Comparison of ENCODE assay signal across 28 cellular contexts in the genomic region with DNA sequence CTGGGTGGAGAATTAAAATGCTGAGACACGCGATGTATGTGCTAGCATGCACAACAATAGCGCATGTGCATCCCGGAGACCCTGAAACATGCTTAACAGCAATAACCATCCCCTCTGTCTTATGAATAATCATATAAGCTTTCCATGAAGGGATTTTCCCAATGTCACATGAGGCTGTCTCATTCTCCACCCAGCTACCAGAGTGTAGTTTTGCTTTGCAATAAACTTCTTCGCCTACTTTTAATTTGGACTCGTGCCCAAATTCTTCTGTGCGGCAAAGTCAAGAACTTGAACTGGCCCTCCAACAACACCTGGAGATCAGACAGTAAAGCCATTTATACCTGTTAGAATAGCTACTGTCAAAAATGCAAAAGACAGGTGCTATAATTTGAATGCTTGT. TPM values are rescaled to one million over a fixed set of nuclear protein-coding genes. Genes with fewer than 3 reads are reported as not detected.
"Had no signal": no experiment of that assay in that cellular context is flagged by ENCODE, and none has a peak within 500 bp of the region (broad histone marks: within the 10 kb centered on the region; RNA-seq: fewer than 3 reads in every experiment).

No MANE protein-coding gene starts in this region.

- ATAC-seq: activated T-cell treated with anti-CD3 and anti-CD28 coated beads, Interleukin-2, amount 50 U/mL, for 4 hours; effector memory CD8-positive, alpha-beta T cell; heart left ventricle; right lobe of liver; stimulated activated memory B cell treated with anti-CD40 and anti-IgM and Interleukin-4, amounts not matched to agents 10 μg/mL and 1 μg/mL and 100 μg/mL, for 72 hours had no signal

- H3K4me3 ChIP-seq: adrenal gland, ascending aorta, dorsolateral prefrontal cortex, esophagus squamous epithelium, heart left ventricle, left ventricle myocardium inferior, pancreas, right lobe of liver, skin epidermis, upper lobe of left lung had no signal

- H3K27me3 ChIP-seq: adrenal gland, ascending aorta, brain microvascular endothelial cell, dorsolateral prefrontal cortex, esophagus squamous epithelium, heart left ventricle, neutrophil, pancreas, right lobe of liver, upper lobe of left lung had no signal

- H3K36me3 ChIP-seq: adrenal gland, brain microvascular endothelial cell, neutrophil, pancreas, right lobe of liver had no signal

- H3K27ac ChIP-seq: adrenal gland, ascending aorta, brain microvascular endothelial cell, dorsolateral prefrontal cortex, esophagus squamous epithelium, heart left ventricle, left ventricle myocardium inferior, neutrophil, pancreas, right lobe of liver, skin epidermis, upper lobe of left lung had no signal

- H3K9me3 ChIP-seq: adrenal gland, ascending aorta, esophagus squamous epithelium, neutrophil, pancreas, right lobe of liver, upper lobe of left lung had no signal

- DNase-seq: activated CD4-positive, alpha-beta T cell treated with anti-CD3 and anti-CD28 coated beads, Interleukin-2, amount 50 U/mL, for 4 hours; activated CD8-positive, alpha-beta memory T cell treated with anti-CD3 and anti-CD28 coated beads, Interleukin-2, amount 50 U/mL, for 48 hours; activated naive CD4-positive, alpha-beta T cell; activated T-cell treated with anti-CD3 and anti-CD28 coated beads, Interleukin-2, amount 50 U/mL, for 4 hours; adrenal gland; brain microvascular endothelial cell; dorsolateral prefrontal cortex; effector memory CD8-positive, alpha-beta T cell; esophagus squamous epithelium; heart left ventricle; islet precursor cell; left ventricle myocardium inferior; pancreas; right lobe of liver; stimulated activated CD4-positive, alpha-beta T cell treated with anti-CD3 and anti-CD28 coated beads, Interleukin-15, amount 100 ng/mL, for 24 hours; T-helper 9 cell; upper lobe of left lung had no signal

- H3K4me1 ChIP-seq: adrenal gland, ascending aorta, esophagus squamous epithelium, heart left ventricle, left ventricle myocardium inferior, pancreas, right lobe of liver, upper lobe of left lung had no signal

RNA-seq across cellular contexts. Expression of a gene that starts 15.5 kb away (rescaled TPM):
- total RNA-seq: ascending aorta had no signal

RNA-seq across cellular contexts. Expression of a gene that starts 30.1 kb away (rescaled TPM):
- total RNA-seq: activated CD8-positive, alpha-beta memory T cell treated with anti-CD3 and anti-CD28 coated beads for 36 hours; activated T-cell treated with anti-CD3 and anti-CD28 coated beads, Interleukin-2, amount 50 U/mL, for 4 hours; activated T-helper 2 cell treated with anti-CD3 and anti-CD28 coated beads, Interferon-gamma antibody, Interleukin-2, Interleukin-4, amounts not matched to agents 10 μg/mL and 5 μg/mL and 100 μg/mL, durations not matched to agents 14 hours and 24 hours and 36 hours; adrenal gland; ascending aorta; endothelial cell of umbilical vein; esophagus squamous epithelium; heart left ventricle; left ventricle myocardium inferior; myocyte; pancreas; pulmonary artery endothelial cell; right lobe of liver; T-helper 1 cell treated with Interleukin-12 subunit alpha and Interleukin-12 subunit beta and Interleukin-4 antibody, amounts not matched to agents 30 ng/mL and 1 ng/mL, for 36 hours; temporal lobe; upper lobe of left lung had no signal
- polyA plus RNA-seq: adrenal gland, endothelial cell of umbilical vein, heart left ventricle had no signal
